In genomic region chr9:127554966-127555829, GRCh38 we compare ENCODE assay signal across 10 cellular contexts. TPM values are rescaled to one million over a fixed set of nuclear protein-coding genes. Genes with fewer than 3 reads are reported as not detected.
DNase-seq lines count a peak whose midpoint lies in the region.
"Had no signal": no experiment of that assay in that cellular context is flagged by ENCODE, and none has a peak within 500 bp of the region (broad histone marks: within the 10 kb centered on the region; RNA-seq: fewer than 3 reads in every experiment).

No MANE protein-coding gene starts in this region.

- peaks cover 0 to 8% (median 5%) of the 10 kb centered on the region in 5 donors for H3K36me3 ChIP-seq in subcutaneous abdominal adipose tissue (ENCODE audit: control insufficient read depth in 5 of 5, insufficient read depth in 5 of 5, low read length in 5 of 5)

- H3K4me3 Mint-ChIP-seq in activated CD4-positive, alpha-beta T cell treated with anti-CD3 and anti-CD28 coated beads, Interleukin-2, amount 10 ng/mL, durations not matched to agents 24 days and 14 days: peak overlapping the region; percentile 72
- no peak overlapping the region for H3K4me3 Mint-ChIP-seq in activated naive CD8-positive, alpha-beta T cell treated with anti-CD3 and anti-CD28 coated beads for 36 hours
- H3K4me3 Mint-ChIP-seq in immature natural killer cell: peak overlapping the region in 1 of 5 donors; percentile 73

- peak overlapping the region; percentile 69 for H3K27ac ChIP-seq in subcutaneous abdominal adipose tissue (ENCODE audit: low read depth, low read length)
- H3K27ac ChIP-seq: VCaP had no signal

- H3K9me3 Mint-ChIP-seq in activated CD4-positive, alpha-beta T cell treated with anti-CD3 and anti-CD28 coated beads, Interleukin-2, amount 10 ng/mL, durations not matched to agents 24 days and 14 days: no peaks in the 10 kb centered on the region
- H3K9me3 Mint-ChIP-seq in activated naive CD8-positive, alpha-beta T cell treated with anti-CD3 and anti-CD28 coated beads for 36 hours: peaks cover 4% of the 10 kb centered on the region
- H3K9me3 Mint-ChIP-seq in immature natural killer cell: no peaks in the 10 kb centered on the region

- peaks cover 10 to 62% (median 39%) of the 10 kb centered on the region in 5 donors for H3K4me1 ChIP-seq in subcutaneous abdominal adipose tissue (ENCODE audit: control insufficient read depth in 5 of 5, insufficient read depth in 5 of 5, low read length in 5 of 5)

- no peak for DNase-seq in activated CD4-positive, alpha-beta T cell treated with anti-CD3 and anti-CD28 coated beads, Interleukin-2, amount 10 ng/mL, durations not matched to agents 24 days and 14 days
- DNase-seq in activated CD4-positive, alpha-beta T cell treated with anti-CD3 and anti-CD28 coated beads, Interleukin-2, amount 50 U/mL, for 1 hour: no peak
- no peak for DNase-seq in activated naive CD8-positive, alpha-beta T cell treated with anti-CD3 and anti-CD28 coated beads for 36 hours
- DNase-seq in immature natural killer cell: no peak
- DNase-seq in NCI-H1092 treated with DMSO at 0.1 percent for 48 hours (lab: John Stamatoyannopoulos, UW): no peak
- no peak for DNase-seq in occipital lobe (lab: John Stamatoyannopoulos, UW)
- no peak for DNase-seq in medulla oblongata (ENCODE audit: extremely low spot score)
- DNase-seq: NCI-H2081 had no signal

- intact Hi-C loops in activated CD4-positive, alpha-beta T cell treated with anti-CD3 and anti-CD28 coated beads, Interleukin-2, amount 10 ng/mL, durations not matched to agents 24 days and 14 days (cut with micrococcal nuclease): no loop called here

- peak overlapping the region in 2 of 5 donors; percentile 42 to 55 for H3K9ac ChIP-seq in subcutaneous abdominal adipose tissue (ENCODE audit: low read length in 5 of 5)

- H3K9me3 ChIP-seq in subcutaneous abdominal adipose tissue (ENCODE audit: control insufficient read depth in 5 of 5, low read length in 5 of 5): no peaks in the 10 kb centered on the region

- H3K27me3 ChIP-seq in subcutaneous abdominal adipose tissue (ENCODE audit: control insufficient read depth in 5 of 5, insufficient read depth in 4 of 5, low read length in 5 of 5): peaks cover 0 to 4% (median 0%) of the 10 kb centered on the region in 5 donors

- H3K27ac Mint-ChIP-seq in activated CD4-positive, alpha-beta T cell treated with anti-CD3 and anti-CD28 coated beads, Interleukin-2, amount 10 ng/mL, durations not matched to agents 24 days and 14 days: peak overlapping the region; percentile 91
- H3K27ac Mint-ChIP-seq in activated naive CD8-positive, alpha-beta T cell treated with anti-CD3 and anti-CD28 coated beads for 36 hours: peak overlapping the region; percentile 85
- peak overlapping the region; percentile 47 to 81 (median 66) for H3K27ac Mint-ChIP-seq in immature natural killer cell

- peaks cover 57% of the 10 kb centered on the region for H3K4me1 Mint-ChIP-seq in activated CD4-positive, alpha-beta T cell treated with anti-CD3 and anti-CD28 coated beads, Interleukin-2, amount 10 ng/mL, durations not matched to agents 24 days and 14 days
- H3K4me1 Mint-ChIP-seq in activated naive CD8-positive, alpha-beta T cell treated with anti-CD3 and anti-CD28 coated beads for 36 hours: peaks cover 46% of the 10 kb centered on the region
- H3K4me1 Mint-ChIP-seq in immature natural killer cell: peaks cover 30 to 34% of the 10 kb centered on the region in 2 donors

- H3K36me3 Mint-ChIP-seq in activated CD4-positive, alpha-beta T cell treated with anti-CD3 and anti-CD28 coated beads, Interleukin-2, amount 10 ng/mL, durations not matched to agents 24 days and 14 days (ENCODE audit: low read depth): peaks cover 6% of the 10 kb centered on the region
- peaks cover 5% of the 10 kb centered on the region for H3K36me3 Mint-ChIP-seq in activated naive CD8-positive, alpha-beta T cell treated with anti-CD3 and anti-CD28 coated beads for 36 hours
- no peaks in the 10 kb centered on the region for H3K36me3 Mint-ChIP-seq in immature natural killer cell

- H3K27me3 Mint-ChIP-seq in activated CD4-positive, alpha-beta T cell treated with anti-CD3 and anti-CD28 coated beads, Interleukin-2, amount 10 ng/mL, durations not matched to agents 24 days and 14 days: no peaks in the 10 kb centered on the region
- no peaks in the 10 kb centered on the region for H3K27me3 Mint-ChIP-seq in activated naive CD8-positive, alpha-beta T cell treated with anti-CD3 and anti-CD28 coated beads for 36 hours
- H3K27me3 Mint-ChIP-seq in immature natural killer cell (ENCODE audit: low read depth in 3 of 3): peaks cover 0 to 4% (median 2%) of the 10 kb centered on the region in 3 donors

- H3K4me3 ChIP-seq in subcutaneous abdominal adipose tissue (ENCODE audit: low read depth in 1 of 5, low read length in 5 of 5): no peak overlapping the region

RNA-seq across cellular contexts. Expression of gene STXBP1, which starts 56.9 kb away (rescaled TPM):
- total RNA-seq in activated CD4-positive, alpha-beta T cell treated with anti-CD3 and anti-CD28 coated beads, Interleukin-2, amount 10 ng/mL, durations not matched to agents 24 days and 14 days: 26.5 and 31.1 TPM in 2 replicates
- total RNA-seq in activated naive CD8-positive, alpha-beta T cell treated with anti-CD3 and anti-CD28 coated beads for 36 hours: 10 to 100 TPM; 18.8 to 19.9 TPM
- polyA plus RNA-seq in immature natural killer cell: under 1 TPM in 2 of 3 donors, not detected in 1; 0.59 to 0.99 TPM
- 78.5 TPM for total RNA-seq in occipital lobe
